In genomic region chr14:73644531-73645247, GRCh38 we compare ENCODE assay signal across 8 cellular contexts. TPM values are rescaled to one million over a fixed set of nuclear protein-coding genes. Genes with fewer than 3 reads are reported as not detected.
A peak's percentile ranks its signal among the peaks of the same experiment; 100 is the strongest.
DNase-seq lines count a peak whose midpoint lies in the region; ATAC-seq, FAIRE-seq and TF ChIP-seq lines count a peak whose summit lies in the region.

Gene DNAL1, plus strand, starts transcription at chr14:73644986. Its CDS starts 54 bp downstream, at chr14:73645040.

- ATAC-seq in HG03064 (IDR thresholded peaks at IDR 0.05; ENCODE audit: low read depth, unreplicated experiment) = peak; percentile 86

- H3K4me3 ChIP-seq in iPS DF 6.9 (ENCODE audit: low read length) = peak within 1 kb of the TSS; percentile 92
- peak within 1 kb of the TSS; percentile 53 to 73 (median 71) for H3K4me3 ChIP-seq in sigmoid colon

- H3K27me3 ChIP-seq in iPS DF 6.9 (ENCODE audit: control insufficient read depth, insufficient read depth, low read length) (no peaks in the 10 kb centered on the region), sigmoid colon (no peaks in the 10 kb centered on the region)

- H3K4me1 Mint-ChIP-seq in brain = peaks cover 27% of the 10 kb centered on the region

- no peaks in the 10 kb centered on the region for H3K9me3 Mint-ChIP-seq in brain

- peak; percentile 77 for FAIRE-seq in TTC549 (lab: Jason Lieb, UNC)

- no peak for TF ChIP-seq CTCF in brain (conservative IDR thresholded peaks at IDR 0.05)
- TF ChIP-seq CTCF in sigmoid colon (IDR thresholded peaks at IDR 0.05) = no peak

- H3K27ac ChIP-seq in iPS DF 6.9 (ENCODE audit: low read length) (no peak within 1 kb of the TSS), sigmoid colon (peak within 1 kb of the TSS; percentile 85 to 91 (median 88))

- H3K4me1 ChIP-seq in iPS DF 6.9 (ENCODE audit: control insufficient read depth, insufficient read depth, low read length) (no peaks in the 10 kb centered on the region), sigmoid colon (peaks cover 0 to 20% (median 15%) of the 10 kb centered on the region in 4 donors)

- peak; percentile 94 for TF ChIP-seq POLR2A in GM18526 (IDR thresholded peaks at IDR 0.05; ENCODE audit: extremely low read depth, insufficient read length)
- TF ChIP-seq POLR2A in sigmoid colon (IDR thresholded peaks at IDR 0.05) = peak; percentile 60 to 64

- H3K9me3 ChIP-seq in iPS DF 6.9 (ENCODE audit: control insufficient read depth, insufficient read depth, low read length) (no peaks in the 10 kb centered on the region), sigmoid colon (no peaks in the 10 kb centered on the region)

- peaks cover 9% of the 10 kb centered on the region for H3K36me3 Mint-ChIP-seq in brain

- H3K36me3 ChIP-seq in iPS DF 6.9 (ENCODE audit: control insufficient read depth, insufficient read depth, low read length) (no peaks in the 10 kb centered on the region), sigmoid colon (no peaks in the 10 kb centered on the region)

- intact Hi-C loops in sigmoid colon (cut with DNase I) = loop anchor here (5.0 to 10.0 kb wide), 2 partner anchors 68 to 180 kb away; partner anchors contain the start of gene PNMA1

- peak within 1 kb of the TSS; percentile 92 to 97 (median 95) for H3K4me3 Mint-ChIP-seq in brain

- peak; percentile 86 for DNase-seq in 8988T
- peak; percentile 97 for DNase-seq in NCI-H2107 (lab: John Stamatoyannopoulos, UW)
- peak; percentile 79 for DNase-seq in iPS DF 6.9 (ENCODE audit: low read depth, low spot score)
- DNase-seq in sigmoid colon = peak; percentile 96

- peak within 1 kb of the TSS; percentile 93 to 99 (median 97) for H3K27ac Mint-ChIP-seq in brain

- no peak for TF ChIP-seq EP300 in sigmoid colon (IDR thresholded peaks at IDR 0.05)

- peaks cover 9% of the 10 kb centered on the region for H3K27me3 Mint-ChIP-seq in brain

- WGBS in iPS DF 6.9 (ENCODE audit: insufficient coverage, insufficient read length) = no CpG with 5 or more reads among the region's 43 CpGs
- WGBS in sigmoid colon, 2 donors = 0% methylated on average over 43 of the region's 43 CpGs

RNA-seq across cellular contexts. Expression of gene DNAL1, which starts in this region (rescaled TPM):
- polyA plus RNA-seq in brain (ENCODE audit: insufficient read depth, low read depth, low replicate concordance) = 18.4 TPM
- total RNA-seq in sigmoid colon = 10 to 100 TPM in 2 of 4 donors, 1 to 10 TPM in 2; 5.6 to 20.0 (median 9.6) TPM
- 1 to 10 TPM; 4.6 to 9.0 (median 5.1) TPM for polyA plus RNA-seq in sigmoid colon
